Comparison of ENCODE assay signal across 14 cellular contexts in the genomic region with DNA sequence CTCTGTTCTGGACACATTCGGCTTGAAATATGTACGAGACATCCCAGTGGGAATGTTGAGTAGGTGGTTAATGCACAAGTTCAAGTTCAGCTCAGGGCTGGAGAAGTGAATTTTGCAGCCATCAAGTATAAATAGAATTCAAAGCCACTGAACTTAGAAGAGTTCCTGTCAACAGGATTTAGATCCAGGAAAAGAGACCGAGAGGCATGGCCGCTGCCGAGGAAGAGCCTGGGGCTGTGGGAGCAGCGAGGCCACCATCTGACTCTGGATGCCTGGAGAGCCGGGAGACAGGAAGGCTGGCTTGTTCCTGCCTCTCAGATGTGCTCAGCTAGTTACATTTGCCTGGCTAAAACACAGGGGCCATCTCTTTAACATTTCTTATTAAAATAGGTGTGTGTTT. TPM values are rescaled to one million over a fixed set of nuclear protein-coding genes. Genes with fewer than 3 reads are reported as not detected.
A peak's percentile ranks its signal among the peaks of the same experiment; 100 is the strongest.
DNase-seq lines count a peak whose midpoint lies in the region; ATAC-seq, FAIRE-seq and TF ChIP-seq lines count a peak whose summit lies in the region.
"Had no signal": no experiment of that assay in that cellular context is flagged by ENCODE, and none has a peak within 500 bp of the region (broad histone marks: within the 10 kb centered on the region; RNA-seq: fewer than 3 reads in every experiment).

No MANE protein-coding gene starts in this region.

- H3K4me3 Mint-ChIP-seq in GM23338: no peak overlapping the region
- H3K4me3 Mint-ChIP-seq: B cell; CD4-positive, alpha-beta T cell had no signal

- 96% methylated on average over 7 of the region's 7 CpGs for WGBS in HepG2 (ENCODE audit: low lambda C conversion rate)

- H3K27me3 Mint-ChIP-seq in GM23338 (ENCODE audit: insufficient read depth, low read depth, poor library complexity): peaks cover 17% of the 10 kb centered on the region
- H3K27me3 Mint-ChIP-seq: B cell; CD4-positive, alpha-beta T cell had no signal

- CTCF ChIA-PET in RWPE1 (lab: Yijun Ruan, JAX): interaction anchor here (0.6 kb wide), 1 partner anchor 48 kb away, joined by 7 read pairs; no protein-coding TSS in a partner anchor
- CTCF ChIA-PET in HepG2 (lab: Yijun Ruan, JAX; ENCODE audit: low intra/inter-chr PET ratio, low total read pairs): no interaction called here

- TF ChIP-seq CTCF in GM23338 (conservative IDR thresholded peaks at IDR 0.05; ENCODE audit: low read depth in 2 of 2) (no peak), RWPE1 (conservative IDR thresholded peaks at IDR 0.05; ENCODE audit: low read depth) (no peak), HepG2 (CRISPR knock-in tag; IDR thresholded peaks at IDR 0.05) (no peak)

- H2AFZ ChIP-seq in GM23338 (no peak overlapping the region), HepG2 (ENCODE audit: low read length) (no peak overlapping the region)

- TF ChIP-seq EP300 in HepG2 (IDR thresholded peaks at IDR 0.05; ENCODE audit: low read depth in 2 of 2, low read length in 2 of 2) (no peak), HepG2 (CRISPR knock-in tag; IDR thresholded peaks at IDR 0.05; ENCODE audit: borderline replicate concordance) (no peak)

- ATAC-seq in GM23338 (no peak), HG02610 (IDR thresholded peaks at IDR 0.05; ENCODE audit: unreplicated experiment) (no peak), HepG2 (no peak)

- H3K4me1 ChIP-seq in GM23338 (ENCODE audit: insufficient read depth): peaks cover 8% of the 10 kb centered on the region
- H3K4me1 ChIP-seq in HepG2 (ENCODE audit: insufficient read depth, low read length): no peaks in the 10 kb centered on the region

- no peaks in the 10 kb centered on the region for H3F3A ChIP-seq in GM23338 (replicated peaks; ENCODE audit: low read depth)

- H3K79me2 ChIP-seq in GM23338 (replicated peaks; ENCODE audit: insufficient read depth) (peaks cover 11% of the 10 kb centered on the region; the same call in 1 of the 2 replicates), HepG2 (ENCODE audit: insufficient read depth, low read length) (no peaks in the 10 kb centered on the region)

- no peak for DNase-seq in GM23338 (ENCODE audit: low spot score)
- DNase-seq in RWPE1 (ENCODE audit: low spot score): no peak
- peak; percentile 43 for DNase-seq in epidermal melanocyte (ENCODE audit: insufficient read length, low spot score)
- DNase-seq in mesenteric fat pad (ENCODE audit: low spot score): peak; percentile 43
- no peak for DNase-seq in A172 (ENCODE audit: low spot score)
- no peak for DNase-seq in NK-92 (lab: John Stamatoyannopoulos, UW; ENCODE audit: unreplicated experiment)
- no peak for DNase-seq in HepG2 (ENCODE audit: low spot score)
- DNase-seq: C1 segment of cervical spinal cord; Calu3; CD4-positive, alpha-beta T cell; DMS 273 treated with DMSO at 0.1 percent for 48 hours had no signal

- H3K9me3 Mint-ChIP-seq in GM23338: peaks cover 25% of the 10 kb centered on the region

- intact Hi-C loops in HepG2 (cut with micrococcal nuclease; ENCODE audit: unreplicated experiment): no loop called here

- peak overlapping the region; percentile 80 for H3K27ac Mint-ChIP-seq in GM23338
- H3K27ac Mint-ChIP-seq: CD4-positive, alpha-beta T cell had no signal

- H3K27me3 ChIP-seq in GM23338 (ENCODE audit: insufficient read depth) (no peaks in the 10 kb centered on the region), HepG2 (ENCODE audit: control insufficient read depth in 1 of 2, insufficient read depth in 2 of 2, low read length in 2 of 2) (no peaks in the 10 kb centered on the region)

- peaks cover 46% of the 10 kb centered on the region for H3K36me3 ChIP-seq in GM23338 (ENCODE audit: insufficient read depth)
- peaks cover 25 to 80% of the 10 kb centered on the region in 2 experiments; a peak in 4 of 5 replicates for H3K36me3 ChIP-seq in HepG2 (replicated peaks in 1 of 2; ENCODE audit: control insufficient read depth in 1 of 2, insufficient read depth in 2 of 2, low read length in 2 of 2)

- no peak for TF ChIP-seq POLR2A in HepG2 (IDR thresholded peaks at IDR 0.05; ENCODE audit: insufficient read depth in 1 of 2, low read depth in 2 of 2, low read length in 2 of 2)

- POLR2A ChIA-PET in RWPE1 (lab: Yijun Ruan, JAX; ENCODE audit: low non-redundant PET) (no interaction called here), HepG2 (lab: Yijun Ruan, JAX) (no interaction called here)

- in situ Hi-C loops in HepG2 (cut with HindIII; ENCODE audit: extremely low pct_ligation_motif_present, low pct_unique_long_range_greater_than_20kb): no loop called here

- peaks cover 75% of the 10 kb centered on the region for H3K36me3 Mint-ChIP-seq in GM23338 (ENCODE audit: low read depth)

- H3K9ac ChIP-seq in HepG2 (ENCODE audit: insufficient read depth, low read depth, low read length): no peak overlapping the region

- no peaks in the 10 kb centered on the region for H3K9me2 ChIP-seq in GM23338 (ENCODE audit: insufficient read depth)

- H3K4me1 Mint-ChIP-seq in GM23338: peaks cover 29% of the 10 kb centered on the region
- H3K4me1 Mint-ChIP-seq: B cell had no signal

- no peak for FAIRE-seq in HepG2 (lab: Jason Lieb, UNC)
- FAIRE-seq: A204.1 had no signal

- H3K4me3 ChIP-seq in GM23338 (no peak overlapping the region), HepG2 (replicated peaks in 1 of 3; ENCODE audit: insufficient read depth in 1 of 3, low read depth in 2 of 3, low read length in 3 of 3) (no peak overlapping the region)

- peaks cover 3% of the 10 kb centered on the region; the same call in 1 of the 2 replicates for H4K20me1 ChIP-seq in GM23338 (replicated peaks; ENCODE audit: insufficient read depth)
- H4K20me1 ChIP-seq in HepG2 (ENCODE audit: insufficient read depth, low read length): no peaks in the 10 kb centered on the region

- H3K4me2 ChIP-seq in GM23338: no peak overlapping the region
- no peak overlapping the region for H3K4me2 ChIP-seq in HepG2 (ENCODE audit: low read depth, low read length)

- H3K27ac ChIP-seq in GM23338 (ENCODE audit: low read depth): no peak overlapping the region
- peak overlapping the region; percentile 18 for H3K27ac ChIP-seq in RWPE1
- H3K27ac ChIP-seq in HepG2 (ENCODE audit: extremely low read length, insufficient read depth, low read length): no peak overlapping the region

- peaks cover 22% of the 10 kb centered on the region; the same call in 1 of the 2 replicates for H3K9me3 ChIP-seq in HepG2 (ENCODE audit: low read length)

- BruUV-seq in HepG2 (replicated peaks; lab: Mats Ljungman, UMichigan): no TSS peak

- no peak for TF ChIP-seq RAD21 in HepG2 (CRISPR knock-in tag; IDR thresholded peaks at IDR 0.05)

TF ChIP-seq in GM23338, 12 proteins besides CTCF, POLR2A, EP300 and RAD21 (continues in another document):
- TF ChIP-seq ZNF114 (CRISPR knock-in tag; IDR thresholded peaks at IDR 0.05): no peak
- no peak for TF ChIP-seq ZNF331 (CRISPR knock-in tag; IDR thresholded peaks at IDR 0.05; ENCODE audit: low read depth)
- TF ChIP-seq EZH2 (IDR thresholded peaks at IDR 0.05; ENCODE audit: low read depth, unreplicated experiment): no peak
- TF ChIP-seq NANOG (IDR thresholded peaks at IDR 0.05; ENCODE audit: borderline replicate concordance): no peak
- no peak for TF ChIP-seq CREB1 (CRISPR knock-in tag; IDR thresholded peaks at IDR 0.05; ENCODE audit: low read depth)

RNA-seq across cellular contexts. Expression of gene SFSWAP, which starts 36.9 kb away (rescaled TPM):
- 36.2 and 41.0 TPM in 2 replicates for total RNA-seq in GM23338 (2014; rRNA removed; shearing (Covaris generic))
- 49.0 and 49.8 TPM in 2 replicates for polyA plus RNA-seq in GM23338 (2016; fragmentation: Nextera tagmentation; extraction: Ambion mirVana)
- total RNA-seq in mesenteric fat pad: 36.1 TPM
- total RNA-seq in A172 (2014; rRNA removed; shearing (Covaris generic)): 21.9 and 30.1 TPM in 2 replicates
- 17.5 and 27.7 TPM in 2 replicates for total RNA-seq in HepG2 (2016; rRNA removed; fragmentation: Illumina TruSeq; extraction: Trizol)
- 7.2 and 7.9 TPM in 2 replicates for total RNA-seq in HepG2 (2016; cell fraction: cytosol; rRNA removed; fragmentation: Illumina TruSeq; extraction: Trizol; ENCODE audit: low read depth)
- 15.1 and 26.9 TPM in 2 replicates for total RNA-seq in HepG2 (2016; cell fraction: insoluble cytoplasmic fraction; rRNA removed; fragmentation: Illumina TruSeq; extraction: Trizol)
- total RNA-seq in HepG2 (2016; cell fraction: membrane; rRNA removed; fragmentation: Illumina TruSeq; extraction: Trizol): 10.8 and 11.0 TPM in 2 replicates
- 29.8 and 36.2 TPM in 2 replicates for total RNA-seq in HepG2 (2016; cell fraction: nucleus; rRNA removed; fragmentation: Illumina TruSeq; extraction: Trizol)
- polyA plus RNA-seq in HepG2 (2011; rRNA removed): 17.1 and 20.2 TPM in 2 replicates
- 5.4 and 8.3 TPM in 2 replicates for polyA plus RNA-seq in HepG2 (2011; cell fraction: cytosol; rRNA removed)
- 141 and 195 TPM in 2 replicates for polyA plus RNA-seq in HepG2 (2011; cell fraction: nucleus; rRNA removed)
- polyA plus RNA-seq in HepG2 (2012): 22.3 and 23.2 TPM in 2 replicates
- polyA plus RNA-seq in HepG2 (2016; cell fraction: cytosol; fragmentation: Illumina TruSeq; extraction: Trizol; ENCODE audit: low read depth): 2.8 and 3.5 TPM in 2 replicates
- 23.0 and 24.3 TPM in 2 replicates for polyA plus RNA-seq in HepG2 (2016; cell fraction: insoluble cytoplasmic fraction; fragmentation: Illumina TruSeq; extraction: Trizol; ENCODE audit: low read depth)
- polyA plus RNA-seq in HepG2 (2016; cell fraction: membrane; fragmentation: Illumina TruSeq; extraction: Trizol; ENCODE audit: low read depth): 6.0 and 8.0 TPM in 2 replicates
- 58.2 and 63.9 TPM in 2 replicates for polyA plus RNA-seq in HepG2 (2016; cell fraction: nucleus; fragmentation: Illumina TruSeq; extraction: Trizol; ENCODE audit: insufficient read depth, low read depth)
- 37.5 and 46.2 TPM in 2 replicates for polyA minus RNA-seq in HepG2 (2011; rRNA and poly(A)+ RNA removed; ENCODE audit: low replicate concordance)
- 5.8 and 7.3 TPM in 2 replicates for polyA minus RNA-seq in HepG2 (2011; cell fraction: cytosol; rRNA and poly(A)+ RNA removed)
- 47.1 and 67.0 TPM in 2 replicates for polyA minus RNA-seq in HepG2 (2011; cell fraction: nucleus; rRNA and poly(A)+ RNA removed)

Comparison
In these comparisons a context has a peak if more than half of its experiments do, and no peak if none do; other contexts are left out.
1. DNase-seq: peak in epidermal melanocyte (single experiment) and mesenteric fat pad (single experiment); none in GM23338 (single experiment), RWPE1 (single experiment), A172 (single experiment), NK-92 (single experiment) and HepG2 (single experiment).